Comparison of ENCODE assay signal across 1 cellular context in the genomic region with DNA sequence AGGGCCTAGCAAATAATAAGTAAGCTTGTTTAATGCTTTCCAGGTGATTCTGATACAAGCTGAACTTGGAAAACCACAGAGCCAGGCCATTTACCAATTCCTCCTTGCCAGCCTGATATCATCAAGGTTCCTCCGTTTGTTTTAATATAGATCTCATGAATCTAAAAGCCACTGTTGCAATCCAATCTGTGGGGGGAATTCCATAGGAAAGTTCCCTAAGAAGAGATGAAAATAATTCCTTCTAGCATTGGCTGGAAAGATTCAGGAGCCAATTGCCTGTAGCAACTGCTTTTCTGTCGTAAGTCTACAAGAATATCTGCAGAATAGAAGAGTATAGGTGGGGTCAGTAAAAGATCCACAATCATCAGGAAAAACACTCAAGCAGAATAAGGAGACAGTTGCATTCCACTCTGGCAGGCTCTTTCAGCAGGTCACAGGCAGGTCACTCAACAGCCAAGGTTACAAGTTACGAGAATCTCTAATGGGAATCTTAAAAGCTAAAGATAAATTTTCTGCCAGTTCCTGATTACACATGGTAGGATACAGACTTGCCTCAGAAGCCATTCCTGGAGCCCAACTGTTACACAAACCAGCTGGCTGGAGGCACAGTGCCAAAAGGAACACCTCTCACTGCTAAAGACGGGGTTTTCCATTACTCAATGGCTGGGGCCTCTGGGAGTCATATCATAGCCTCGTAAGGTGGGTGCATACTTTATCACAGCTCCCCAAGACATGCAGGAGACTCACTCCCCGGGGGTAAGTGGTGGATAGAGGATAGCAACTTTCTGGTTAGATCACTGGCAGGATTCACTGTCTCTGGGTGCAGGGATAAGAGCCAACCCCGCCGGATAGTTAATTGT.
TF ChIP-seq lines count a peak whose summit lies in the region.

No MANE protein-coding gene starts in this region.

TF ChIP-seq in K562, 482 proteins besides CTCF, POLR2A, EP300 and RAD21 (continued from another document and continues in another):
- TF ChIP-seq MAZ (CRISPR knock-in tag; conservative IDR thresholded peaks at IDR 0.05 in 1 of 2, IDR thresholded peaks at IDR 0.05 in 1 of 2) = 0 out of 4 replicates have a peak, but pooled peaks of 1 of the 2 experiments have one; percentile 57
- TF ChIP-seq, protein P1, sequence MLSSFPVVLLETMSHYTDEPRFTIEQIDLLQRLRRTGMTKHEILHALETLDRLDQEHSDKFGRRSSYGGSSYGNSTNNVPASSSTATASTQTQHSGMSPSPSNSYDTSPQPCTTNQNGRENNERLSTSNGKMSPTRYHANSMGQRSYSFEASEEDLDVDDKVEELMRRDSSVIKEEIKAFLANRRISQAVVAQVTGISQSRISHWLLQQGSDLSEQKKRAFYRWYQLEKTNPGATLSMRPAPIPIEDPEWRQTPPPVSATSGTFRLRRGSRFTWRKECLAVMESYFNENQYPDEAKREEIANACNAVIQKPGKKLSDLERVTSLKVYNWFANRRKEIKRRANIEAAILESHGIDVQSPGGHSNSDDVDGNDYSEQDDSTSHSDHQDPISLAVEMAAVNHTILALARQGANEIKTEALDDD (IDR thresholded peaks at IDR 0.05) = peak; percentile 94
- TF ChIP-seq, protein P2, sequence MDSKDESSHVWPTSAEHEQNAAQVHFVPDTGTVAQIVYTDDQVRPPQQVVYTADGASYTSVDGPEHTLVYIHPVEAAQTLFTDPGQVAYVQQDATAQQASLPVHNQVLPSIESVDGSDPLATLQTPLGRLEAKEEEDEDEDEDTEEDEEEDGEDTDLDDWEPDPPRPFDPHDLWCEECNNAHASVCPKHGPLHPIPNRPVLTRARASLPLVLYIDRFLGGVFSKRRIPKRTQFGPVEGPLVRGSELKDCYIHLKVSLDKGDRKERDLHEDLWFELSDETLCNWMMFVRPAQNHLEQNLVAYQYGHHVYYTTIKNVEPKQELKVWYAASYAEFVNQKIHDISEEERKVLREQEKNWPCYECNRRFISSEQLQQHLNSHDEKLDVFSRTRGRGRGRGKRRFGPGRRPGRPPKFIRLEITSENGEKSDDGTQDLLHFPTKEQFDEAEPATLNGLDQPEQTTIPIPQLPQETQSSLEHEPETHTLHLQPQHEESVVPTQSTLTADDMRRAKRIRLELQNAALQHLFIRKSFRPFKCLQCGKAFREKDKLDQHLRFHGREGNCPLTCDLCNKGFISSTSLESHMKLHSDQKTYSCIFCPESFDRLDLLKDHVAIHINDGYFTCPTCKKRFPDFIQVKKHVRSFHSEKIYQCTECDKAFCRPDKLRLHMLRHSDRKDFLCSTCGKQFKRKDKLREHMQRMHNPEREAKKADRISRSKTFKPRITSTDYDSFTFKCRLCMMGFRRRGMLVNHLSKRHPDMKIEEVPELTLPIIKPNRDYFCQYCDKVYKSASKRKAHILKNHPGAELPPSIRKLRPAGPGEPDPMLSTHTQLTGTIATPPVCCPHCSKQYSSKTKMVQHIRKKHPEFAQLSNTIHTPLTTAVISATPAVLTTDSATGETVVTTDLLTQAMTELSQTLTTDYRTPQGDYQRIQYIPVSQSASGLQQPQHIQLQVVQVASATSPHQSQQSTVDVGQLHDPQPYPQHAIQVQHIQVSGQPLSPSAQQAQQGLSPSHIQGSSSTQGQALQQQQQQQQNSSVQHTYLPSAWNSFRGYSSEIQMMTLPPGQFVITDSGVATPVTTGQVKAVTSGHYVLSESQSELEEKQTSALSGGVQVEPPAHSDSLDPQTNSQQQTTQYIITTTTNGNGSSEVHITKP (IDR thresholded peaks at IDR 0.05; ENCODE audit: partially characterized antibody) = peak; percentile 16
- no peak for TF ChIP-seq ARNT (IDR thresholded peaks at IDR 0.05)
- TF ChIP-seq POLR2AphosphoS2 (IDR thresholded peaks at IDR 0.05; ENCODE audit: low read length) = no peak
- TF ChIP-seq, protein P3, sequence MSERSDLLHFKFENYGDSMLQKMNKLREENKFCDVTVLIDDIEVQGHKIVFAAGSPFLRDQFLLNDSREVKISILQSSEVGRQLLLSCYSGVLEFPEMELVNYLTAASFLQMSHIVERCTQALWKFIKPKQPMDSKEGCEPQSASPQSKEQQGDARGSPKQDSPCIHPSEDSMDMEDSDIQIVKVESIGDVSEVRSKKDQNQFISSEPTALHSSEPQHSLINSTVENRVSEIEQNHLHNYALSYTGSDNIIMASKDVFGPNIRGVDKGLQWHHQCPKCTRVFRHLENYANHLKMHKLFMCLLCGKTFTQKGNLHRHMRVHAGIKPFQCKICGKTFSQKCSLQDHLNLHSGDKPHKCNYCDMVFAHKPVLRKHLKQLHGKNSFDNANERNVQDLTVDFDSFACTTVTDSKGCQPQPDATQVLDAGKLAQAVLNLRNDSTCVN (CRISPR knock-in tag; IDR thresholded peaks at IDR 0.05) = no peak
- TF ChIP-seq, protein P4, sequence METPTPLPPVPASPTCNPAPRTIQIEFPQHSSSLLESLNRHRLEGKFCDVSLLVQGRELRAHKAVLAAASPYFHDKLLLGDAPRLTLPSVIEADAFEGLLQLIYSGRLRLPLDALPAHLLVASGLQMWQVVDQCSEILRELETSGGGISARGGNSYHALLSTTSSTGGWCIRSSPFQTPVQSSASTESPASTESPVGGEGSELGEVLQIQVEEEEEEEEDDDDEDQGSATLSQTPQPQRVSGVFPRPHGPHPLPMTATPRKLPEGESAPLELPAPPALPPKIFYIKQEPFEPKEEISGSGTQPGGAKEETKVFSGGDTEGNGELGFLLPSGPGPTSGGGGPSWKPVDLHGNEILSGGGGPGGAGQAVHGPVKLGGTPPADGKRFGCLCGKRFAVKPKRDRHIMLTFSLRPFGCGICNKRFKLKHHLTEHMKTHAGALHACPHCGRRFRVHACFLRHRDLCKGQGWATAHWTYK (CRISPR knock-in tag; IDR thresholded peaks at IDR 0.05) = no peak
- TF ChIP-seq TEAD4 (IDR thresholded peaks at IDR 0.05; ENCODE audit: low read length) = peak; percentile 85
- TF ChIP-seq TEAD4 (CRISPR knock-in tag; IDR thresholded peaks at IDR 0.05; ENCODE audit: borderline replicate concordance) = no peak
- no peak for TF ChIP-seq ZNF140 (CRISPR knock-in tag; IDR thresholded peaks at IDR 0.05)
- TF ChIP-seq CREB1 (IDR thresholded peaks at IDR 0.05) = 0 out of 2 replicates have a peak, but pooled peaks have one; percentile 18
- peak; percentile 27; the same call in 1 of the 2 replicates for TF ChIP-seq CREB1 (CRISPR knock-in tag; IDR thresholded peaks at IDR 0.05)
- TF ChIP-seq, protein P5, sequence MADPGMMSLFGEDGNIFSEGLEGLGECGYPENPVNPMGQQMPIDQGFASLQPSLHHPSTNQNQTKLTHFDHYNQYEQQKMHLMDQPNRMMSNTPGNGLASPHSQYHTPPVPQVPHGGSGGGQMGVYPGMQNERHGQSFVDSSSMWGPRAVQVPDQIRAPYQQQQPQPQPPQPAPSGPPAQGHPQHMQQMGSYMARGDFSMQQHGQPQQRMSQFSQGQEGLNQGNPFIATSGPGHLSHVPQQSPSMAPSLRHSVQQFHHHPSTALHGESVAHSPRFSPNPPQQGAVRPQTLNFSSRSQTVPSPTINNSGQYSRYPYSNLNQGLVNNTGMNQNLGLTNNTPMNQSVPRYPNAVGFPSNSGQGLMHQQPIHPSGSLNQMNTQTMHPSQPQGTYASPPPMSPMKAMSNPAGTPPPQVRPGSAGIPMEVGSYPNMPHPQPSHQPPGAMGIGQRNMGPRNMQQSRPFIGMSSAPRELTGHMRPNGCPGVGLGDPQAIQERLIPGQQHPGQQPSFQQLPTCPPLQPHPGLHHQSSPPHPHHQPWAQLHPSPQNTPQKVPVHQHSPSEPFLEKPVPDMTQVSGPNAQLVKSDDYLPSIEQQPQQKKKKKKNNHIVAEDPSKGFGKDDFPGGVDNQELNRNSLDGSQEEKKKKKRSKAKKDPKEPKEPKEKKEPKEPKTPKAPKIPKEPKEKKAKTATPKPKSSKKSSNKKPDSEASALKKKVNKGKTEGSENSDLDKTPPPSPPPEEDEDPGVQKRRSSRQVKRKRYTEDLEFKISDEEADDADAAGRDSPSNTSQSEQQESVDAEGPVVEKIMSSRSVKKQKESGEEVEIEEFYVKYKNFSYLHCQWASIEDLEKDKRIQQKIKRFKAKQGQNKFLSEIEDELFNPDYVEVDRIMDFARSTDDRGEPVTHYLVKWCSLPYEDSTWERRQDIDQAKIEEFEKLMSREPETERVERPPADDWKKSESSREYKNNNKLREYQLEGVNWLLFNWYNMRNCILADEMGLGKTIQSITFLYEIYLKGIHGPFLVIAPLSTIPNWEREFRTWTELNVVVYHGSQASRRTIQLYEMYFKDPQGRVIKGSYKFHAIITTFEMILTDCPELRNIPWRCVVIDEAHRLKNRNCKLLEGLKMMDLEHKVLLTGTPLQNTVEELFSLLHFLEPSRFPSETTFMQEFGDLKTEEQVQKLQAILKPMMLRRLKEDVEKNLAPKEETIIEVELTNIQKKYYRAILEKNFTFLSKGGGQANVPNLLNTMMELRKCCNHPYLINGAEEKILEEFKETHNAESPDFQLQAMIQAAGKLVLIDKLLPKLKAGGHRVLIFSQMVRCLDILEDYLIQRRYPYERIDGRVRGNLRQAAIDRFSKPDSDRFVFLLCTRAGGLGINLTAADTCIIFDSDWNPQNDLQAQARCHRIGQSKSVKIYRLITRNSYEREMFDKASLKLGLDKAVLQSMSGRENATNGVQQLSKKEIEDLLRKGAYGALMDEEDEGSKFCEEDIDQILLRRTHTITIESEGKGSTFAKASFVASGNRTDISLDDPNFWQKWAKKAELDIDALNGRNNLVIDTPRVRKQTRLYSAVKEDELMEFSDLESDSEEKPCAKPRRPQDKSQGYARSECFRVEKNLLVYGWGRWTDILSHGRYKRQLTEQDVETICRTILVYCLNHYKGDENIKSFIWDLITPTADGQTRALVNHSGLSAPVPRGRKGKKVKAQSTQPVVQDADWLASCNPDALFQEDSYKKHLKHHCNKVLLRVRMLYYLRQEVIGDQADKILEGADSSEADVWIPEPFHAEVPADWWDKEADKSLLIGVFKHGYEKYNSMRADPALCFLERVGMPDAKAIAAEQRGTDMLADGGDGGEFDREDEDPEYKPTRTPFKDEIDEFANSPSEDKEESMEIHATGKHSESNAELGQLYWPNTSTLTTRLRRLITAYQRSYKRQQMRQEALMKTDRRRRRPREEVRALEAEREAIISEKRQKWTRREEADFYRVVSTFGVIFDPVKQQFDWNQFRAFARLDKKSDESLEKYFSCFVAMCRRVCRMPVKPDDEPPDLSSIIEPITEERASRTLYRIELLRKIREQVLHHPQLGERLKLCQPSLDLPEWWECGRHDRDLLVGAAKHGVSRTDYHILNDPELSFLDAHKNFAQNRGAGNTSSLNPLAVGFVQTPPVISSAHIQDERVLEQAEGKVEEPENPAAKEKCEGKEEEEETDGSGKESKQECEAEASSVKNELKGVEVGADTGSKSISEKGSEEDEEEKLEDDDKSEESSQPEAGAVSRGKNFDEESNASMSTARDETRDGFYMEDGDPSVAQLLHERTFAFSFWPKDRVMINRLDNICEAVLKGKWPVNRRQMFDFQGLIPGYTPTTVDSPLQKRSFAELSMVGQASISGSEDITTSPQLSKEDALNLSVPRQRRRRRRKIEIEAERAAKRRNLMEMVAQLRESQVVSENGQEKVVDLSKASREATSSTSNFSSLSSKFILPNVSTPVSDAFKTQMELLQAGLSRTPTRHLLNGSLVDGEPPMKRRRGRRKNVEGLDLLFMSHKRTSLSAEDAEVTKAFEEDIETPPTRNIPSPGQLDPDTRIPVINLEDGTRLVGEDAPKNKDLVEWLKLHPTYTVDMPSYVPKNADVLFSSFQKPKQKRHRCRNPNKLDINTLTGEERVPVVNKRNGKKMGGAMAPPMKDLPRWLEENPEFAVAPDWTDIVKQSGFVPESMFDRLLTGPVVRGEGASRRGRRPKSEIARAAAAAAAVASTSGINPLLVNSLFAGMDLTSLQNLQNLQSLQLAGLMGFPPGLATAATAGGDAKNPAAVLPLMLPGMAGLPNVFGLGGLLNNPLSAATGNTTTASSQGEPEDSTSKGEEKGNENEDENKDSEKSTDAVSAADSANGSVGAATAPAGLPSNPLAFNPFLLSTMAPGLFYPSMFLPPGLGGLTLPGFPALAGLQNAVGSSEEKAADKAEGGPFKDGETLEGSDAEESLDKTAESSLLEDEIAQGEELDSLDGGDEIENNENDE (IDR thresholded peaks at IDR 0.05; ENCODE audit: low read depth, low read length) = no peak
- TF ChIP-seq, protein P6, sequence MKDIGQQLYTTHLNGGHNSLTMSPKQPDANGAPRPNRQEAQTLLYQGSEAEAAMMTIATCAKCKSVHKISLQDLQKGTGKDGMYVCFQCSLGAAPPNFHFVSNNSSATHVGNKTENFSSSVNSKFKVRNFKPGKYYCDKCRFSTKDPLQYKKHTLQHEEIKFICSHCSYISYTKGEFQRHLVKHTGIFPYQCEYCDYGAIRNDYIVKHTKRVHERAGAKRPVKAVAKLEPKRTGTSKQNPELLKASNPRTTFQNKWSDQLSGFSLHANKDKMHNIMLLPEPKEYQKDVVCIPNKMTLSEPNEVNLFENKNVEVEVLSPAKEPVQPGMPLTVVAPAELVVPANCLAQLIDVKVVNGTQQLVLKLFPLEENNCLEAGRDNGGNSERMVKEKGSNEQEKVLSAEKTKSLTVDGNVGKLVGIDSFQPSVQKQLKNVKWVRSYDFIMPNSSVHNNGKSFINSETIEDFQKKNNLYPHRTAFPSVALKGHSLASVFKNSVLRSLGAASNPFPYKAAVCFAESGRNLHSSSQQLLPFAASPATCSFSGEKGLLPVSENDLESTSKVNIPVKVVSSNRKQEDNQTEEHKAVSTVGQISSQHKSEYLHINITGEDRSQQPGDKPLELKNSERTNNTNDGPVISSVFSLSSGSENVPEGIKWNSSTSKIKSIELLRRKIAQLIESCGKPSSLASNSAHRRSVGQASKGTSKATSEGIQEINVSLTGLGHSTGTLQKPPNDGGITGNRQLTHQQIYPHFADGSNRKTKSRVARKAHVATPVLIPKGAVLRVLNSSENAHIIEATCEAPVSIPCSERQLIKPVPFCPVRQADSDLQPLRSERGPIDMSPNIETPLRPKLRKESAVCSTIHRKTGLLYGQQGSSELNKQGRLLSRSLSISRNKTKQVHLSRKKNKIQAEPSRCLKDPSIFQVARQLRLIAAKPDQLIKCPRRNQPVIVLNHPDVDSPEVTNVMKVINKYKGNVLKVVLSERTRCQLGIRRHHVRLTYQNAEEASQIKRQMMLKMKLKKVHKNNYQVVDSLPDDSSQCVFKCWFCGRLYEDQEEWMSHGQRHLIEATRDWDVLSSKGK (CRISPR knock-in tag; IDR thresholded peaks at IDR 0.05) = no peak
- TF ChIP-seq CCNT2 (IDR thresholded peaks at IDR 0.05; ENCODE audit: borderline replicate concordance, extremely low read depth, insufficient read length, low read depth, low read length) = no peak
- TF ChIP-seq, protein P7, sequence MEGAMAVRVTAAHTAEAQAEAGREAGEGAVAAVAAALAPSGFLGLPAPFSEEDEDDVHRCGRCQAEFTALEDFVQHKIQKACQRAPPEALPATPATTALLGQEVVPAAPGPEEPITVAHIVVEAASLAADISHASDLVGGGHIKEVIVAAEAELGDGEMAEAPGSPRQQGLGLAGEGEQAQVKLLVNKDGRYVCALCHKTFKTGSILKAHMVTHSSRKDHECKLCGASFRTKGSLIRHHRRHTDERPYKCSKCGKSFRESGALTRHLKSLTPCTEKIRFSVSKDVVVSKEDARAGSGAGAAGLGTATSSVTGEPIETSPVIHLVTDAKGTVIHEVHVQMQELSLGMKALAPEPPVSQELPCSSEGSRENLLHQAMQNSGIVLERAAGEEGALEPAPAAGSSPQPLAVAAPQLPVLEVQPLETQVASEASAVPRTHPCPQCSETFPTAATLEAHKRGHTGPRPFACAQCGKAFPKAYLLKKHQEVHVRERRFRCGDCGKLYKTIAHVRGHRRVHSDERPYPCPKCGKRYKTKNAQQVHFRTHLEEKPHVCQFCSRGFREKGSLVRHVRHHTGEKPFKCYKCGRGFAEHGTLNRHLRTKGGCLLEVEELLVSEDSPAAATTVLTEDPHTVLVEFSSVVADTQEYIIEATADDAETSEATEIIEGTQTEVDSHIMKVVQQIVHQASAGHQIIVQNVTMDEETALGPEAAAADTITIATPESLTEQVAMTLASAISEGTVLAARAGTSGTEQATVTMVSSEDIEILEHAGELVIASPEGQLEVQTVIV (CRISPR knock-in tag; IDR thresholded peaks at IDR 0.05; ENCODE audit: borderline replicate concordance) = no peak
